Comparison of ENCODE assay signal across 11 cellular contexts in the genomic region with DNA sequence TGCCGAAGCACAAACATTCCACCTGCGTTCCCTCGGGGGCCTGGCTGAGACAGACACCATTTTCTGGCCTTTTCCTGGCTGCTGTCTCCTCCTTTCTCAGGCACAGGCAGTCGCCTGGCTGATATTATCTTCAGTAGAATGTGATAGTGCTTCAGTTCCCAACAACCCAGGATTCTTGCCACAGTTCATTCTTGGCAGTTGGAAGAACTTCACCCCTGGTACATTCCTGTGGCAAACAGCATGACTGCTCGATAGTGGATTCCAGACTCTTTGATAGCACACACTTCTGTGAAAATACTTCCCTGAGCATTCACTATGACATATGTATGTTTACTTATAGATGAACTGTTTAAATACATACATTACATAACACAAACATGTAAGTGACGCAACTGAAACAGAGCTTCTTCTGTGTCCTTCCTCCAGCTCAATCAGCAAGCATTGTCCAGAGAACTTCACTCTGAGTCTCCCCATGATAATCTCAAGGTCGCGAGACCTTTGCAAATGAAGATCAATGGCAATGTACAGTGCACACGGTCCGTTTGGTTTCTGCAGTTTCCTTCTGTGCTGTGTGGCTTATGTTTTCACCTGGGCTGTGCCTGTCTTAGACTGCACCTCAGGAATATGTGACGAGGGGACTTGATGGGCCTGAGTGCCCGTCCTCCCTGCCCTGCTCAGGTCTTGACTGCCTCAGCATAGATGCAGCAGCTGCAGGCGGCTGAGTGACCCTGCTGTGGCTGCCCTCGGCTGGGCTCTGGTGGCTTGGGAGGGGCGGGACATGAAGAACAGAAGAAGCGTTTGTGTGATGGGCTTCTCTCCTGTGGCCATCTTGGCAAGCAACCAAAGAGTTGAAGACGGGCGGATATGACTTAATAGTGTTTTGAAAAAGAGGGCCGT. TPM values are rescaled to one million over a fixed set of nuclear protein-coding genes. Genes with fewer than 3 reads are reported as not detected.
DNase-seq lines count a peak whose midpoint lies in the region; ATAC-seq and TF ChIP-seq lines count a peak whose summit lies in the region.
"Had no signal": no experiment of that assay in that cellular context is flagged by ENCODE, and none has a peak within 500 bp of the region (broad histone marks: within the 10 kb centered on the region; RNA-seq: fewer than 3 reads in every experiment).

No MANE protein-coding gene starts in this region.

- no peaks in the 10 kb centered on the region for H3K9me3 ChIP-seq in spleen
- H3K9me3 ChIP-seq in naive thymus-derived CD4-positive, alpha-beta T cell (ENCODE audit: control insufficient read depth in 2 of 3, low read length in 3 of 3) = no peaks in the 10 kb centered on the region

- CTCF ChIA-PET in naive thymus-derived CD4-positive, alpha-beta T cell (lab: Charles Lee) = no interaction called here

- H3K36me3 ChIP-seq in brain microvascular endothelial cell (replicated peaks) (no peaks in the 10 kb centered on the region), spleen (no peaks in the 10 kb centered on the region)
- H3K36me3 ChIP-seq in naive thymus-derived CD4-positive, alpha-beta T cell (ENCODE audit: control insufficient read depth in 2 of 3, insufficient read depth in 3 of 3, low read length in 3 of 3) = no peaks in the 10 kb centered on the region

- intact Hi-C loops in spleen (cut with DNase I; ENCODE audit: low total_unique reads) = no loop called here
- intact Hi-C loops in naive thymus-derived CD4-positive, alpha-beta T cell (cut with micrococcal nuclease) = no loop called here

- peaks cover 0 to 13% (median 10%) of the 10 kb centered on the region in 5 donors for H3K27me3 Mint-ChIP-seq in naive thymus-derived CD4-positive, alpha-beta T cell

- H3K36me3 Mint-ChIP-seq in naive thymus-derived CD4-positive, alpha-beta T cell = no peaks in the 10 kb centered on the region

- no peak overlapping the region for H3K27ac Mint-ChIP-seq in naive thymus-derived CD4-positive, alpha-beta T cell

- no peak overlapping the region for H3K4me3 ChIP-seq in brain microvascular endothelial cell (ENCODE audit: low read depth, low read length)
- H3K4me3 ChIP-seq in spleen = no peak overlapping the region
- no peak overlapping the region for H3K4me3 ChIP-seq in naive thymus-derived CD4-positive, alpha-beta T cell (ENCODE audit: low read length)

- H3K4me3 Mint-ChIP-seq in naive thymus-derived CD4-positive, alpha-beta T cell = no peak overlapping the region
- H3K4me3 Mint-ChIP-seq: effector memory CD8-positive, alpha-beta T cell had no signal

- H3K27me3 ChIP-seq in brain microvascular endothelial cell (replicated peaks) (no peaks in the 10 kb centered on the region), spleen (replicated peaks in 1 of 7) (peaks cover 0 to 22% (median 0%) of the 10 kb centered on the region in 7 donors)
- no peaks in the 10 kb centered on the region for H3K27me3 ChIP-seq in naive thymus-derived CD4-positive, alpha-beta T cell (ENCODE audit: control insufficient read depth in 2 of 2, insufficient read depth in 2 of 2, low read length in 2 of 2)

- H3K27ac ChIP-seq in brain microvascular endothelial cell (peak overlapping the region; percentile 91), spleen (peak overlapping the region in 5 of 8 donors; percentile 4 to 38 (median 13))
- H3K27ac ChIP-seq in naive thymus-derived CD4-positive, alpha-beta T cell (ENCODE audit: low read depth, low read length) = no peak overlapping the region
- H3K27ac ChIP-seq: HL-60 had no signal

- in situ Hi-C loops in brain microvascular endothelial cell (cut with HindIII; ENCODE audit: low pct_ligation_motif_present, low sequenced_read_pairs) = no loop called here

- H3K4me1 ChIP-seq in spleen = peaks cover 0 to 37% (median 19%) of the 10 kb centered on the region in 6 donors
- H3K4me1 ChIP-seq in naive thymus-derived CD4-positive, alpha-beta T cell (ENCODE audit: control insufficient read depth in 2 of 2, insufficient read depth in 2 of 2, low read length in 2 of 2) = no peaks in the 10 kb centered on the region

- ATAC-seq in HG02870 (IDR thresholded peaks at IDR 0.05; ENCODE audit: unreplicated experiment) (no peak), HG02885 (IDR thresholded peaks at IDR 0.05; ENCODE audit: poor library complexity, unreplicated experiment) (no peak)
- no peak for ATAC-seq in naive thymus-derived CD4-positive, alpha-beta T cell
- ATAC-seq: effector memory CD8-positive, alpha-beta T cell had no signal

- POLR2A ChIA-PET in naive thymus-derived CD4-positive, alpha-beta T cell (lab: Charles Lee) = no interaction called here

- TF ChIP-seq POLR2A in spleen (IDR thresholded peaks at IDR 0.05) = no peak

- peaks cover 0 to 3% (median 0%) of the 10 kb centered on the region in 7 donors for H3K4me1 Mint-ChIP-seq in naive thymus-derived CD4-positive, alpha-beta T cell

- H3K9me3 Mint-ChIP-seq in naive thymus-derived CD4-positive, alpha-beta T cell = no peaks in the 10 kb centered on the region
- H3K9me3 Mint-ChIP-seq: effector memory CD8-positive, alpha-beta T cell had no signal

- 70 to 84% (median 73%) methylated on average over 19 of the region's 19 CpGs for WGBS in spleen, 5 donors

- peak; percentile 75 for DNase-seq in HCEC 1CT
- DNase-seq in brain microvascular endothelial cell = peak; percentile 93
- peak in 44 of 51 donors; percentile 33 to 93 (median 81) for DNase-seq in hypothalamus (lab: John Stamatoyannopoulos, UW)
- no peak for DNase-seq in spleen
- no peak for DNase-seq in naive thymus-derived CD4-positive, alpha-beta T cell
- no peak for DNase-seq in NCI-H128 (lab: John Stamatoyannopoulos, UW; ENCODE audit: unreplicated experiment)
- DNase-seq: effector memory CD8-positive, alpha-beta T cell had no signal

- no peak for TF ChIP-seq CTCF in brain microvascular endothelial cell (IDR thresholded peaks at IDR 0.05; ENCODE audit: low read depth, low read length, missing control alignments)
- no peak for TF ChIP-seq CTCF in spleen (IDR thresholded peaks at IDR 0.05 in 8 of 11, conservative IDR thresholded peaks at IDR 0.05 in 3 of 11)

RNA-seq across cellular contexts. Expression of a gene that starts 7.5 kb away (rescaled TPM):
- not detected for total RNA-seq in spleen
- not detected for polyA plus RNA-seq in spleen
- not detected for total RNA-seq in naive thymus-derived CD4-positive, alpha-beta T cell
- not detected for polyA plus RNA-seq in naive thymus-derived CD4-positive, alpha-beta T cell
- total RNA-seq: T-helper 1 cell treated with Interleukin-12 subunit alpha and Interleukin-12 subunit beta and Interleukin-4 antibody, amounts not matched to agents 30 ng/mL and 1 ng/mL, for 36 hours had no signal

RNA-seq across cellular contexts. Expression of a gene that starts 16.4 kb away (rescaled TPM):
- 1 to 10 TPM; 2.0 to 9.3 (median 3.1) TPM for total RNA-seq in spleen
- polyA plus RNA-seq in spleen = 1 to 10 TPM; 3.5 to 3.9 (median 3.5) TPM
- total RNA-seq in naive thymus-derived CD4-positive, alpha-beta T cell = 10 to 100 TPM in 1 of 5 experiments, 1 to 10 TPM in 1, under 1 TPM in 2, not detected in 1; 0.38 to 16.1 (median 1.3) TPM
- under 1 TPM in 1 of 2 donors, not detected in 1; 0.67 TPM for polyA plus RNA-seq in naive thymus-derived CD4-positive, alpha-beta T cell

RNA-seq across cellular contexts. Expression of a gene that starts 50.0 kb away (rescaled TPM):
- 1 to 10 TPM in 5 of 7 donors, under 1 TPM in 2; 0.79 to 2.9 (median 1.4) TPM for total RNA-seq in spleen
- polyA plus RNA-seq in spleen = under 1 TPM; 0.20 to 0.54 (median 0.46) TPM
- total RNA-seq in naive thymus-derived CD4-positive, alpha-beta T cell = 1 to 10 TPM; 3.0 to 6.4 (median 3.2) TPM
- 1 to 10 TPM in 1 of 2 donors, under 1 TPM in 1; 0.17 to 1.3 TPM for polyA plus RNA-seq in naive thymus-derived CD4-positive, alpha-beta T cell

Comparison
In these comparisons a context has a peak if more than half of its experiments do, and no peak if none do; other contexts are left out.
1. DNase-seq: peak in HCEC 1CT (single experiment), brain microvascular endothelial cell (single experiment) and hypothalamus (44 of 51); none in spleen (single experiment), naive thymus-derived CD4-positive, alpha-beta T cell (0 of 9) and NCI-H128 (single experiment).